In the genomic region with DNA sequence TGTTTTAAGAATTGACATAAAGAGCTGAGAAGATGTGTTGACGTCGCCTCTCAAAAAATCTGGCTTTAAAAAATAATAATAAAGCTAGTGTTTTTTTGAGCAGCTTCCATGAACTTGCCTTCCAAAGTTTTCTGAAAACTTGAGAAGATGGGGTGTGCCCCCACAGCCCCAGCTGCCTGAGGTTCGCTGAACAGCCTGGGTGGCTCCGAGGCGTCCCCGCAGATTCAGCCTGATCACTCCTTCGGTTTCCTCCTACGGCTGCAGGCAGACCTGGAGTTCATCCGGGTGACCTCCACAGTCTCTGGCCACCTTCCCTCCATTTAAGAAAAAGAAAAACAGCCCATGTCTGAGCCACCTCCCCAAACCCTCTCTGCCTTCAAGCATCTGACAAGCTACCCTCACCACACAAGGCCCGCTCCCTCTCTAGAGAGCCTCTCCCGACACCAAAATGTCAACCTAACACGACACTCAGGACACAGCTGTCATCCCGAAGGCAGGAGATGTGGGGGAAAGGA, we compare ENCODE assay signal across 21 cellular contexts.
"Had no signal": no experiment of that assay in that cellular context is flagged by ENCODE, and none has a peak within 500 bp of the region (broad histone marks: within the 10 kb centered on the region; RNA-seq: fewer than 3 reads in every experiment).

No MANE protein-coding gene starts in this region.

- H3K36me3 ChIP-seq: esophagus squamous epithelium, gastroesophageal sphincter, left lung, lower lobe of right lung, thoracic aorta, transverse colon had no signal

- H3K27ac ChIP-seq: epithelial cell of prostate, esophagus squamous epithelium, gastroesophageal sphincter, left lung, lower lobe of right lung, thoracic aorta, transverse colon had no signal

- H3K9me3 Mint-ChIP-seq: central memory CD8-positive, alpha-beta T cell; memory B cell; natural killer cell treated with Interleukin-12 subunit alpha and Interleukin-12 subunit beta and Interleukin-15 and Interleukin-18, amount 100 ng/mL, for 72 hours; stimulated activated naive B cell treated with anti-CD40 and anti-IgM and Interleukin-4, amounts not matched to agents 10 μg/mL and 1 μg/mL and 100 μg/mL, for 72 hours; stimulated activated naive CD8-positive, alpha-beta T cell treated with anti-CD3 and anti-CD28 coated beads, Interleukin-15, amount 100 ng/mL, for 72 hours had no signal

- H3K36me3 Mint-ChIP-seq: memory B cell; natural killer cell treated with Interleukin-12 subunit alpha and Interleukin-12 subunit beta and Interleukin-15 and Interleukin-18, amount 100 ng/mL, for 72 hours; stimulated activated naive B cell treated with anti-CD40 and anti-IgM and Interleukin-4, amounts not matched to agents 10 μg/mL and 1 μg/mL and 100 μg/mL, for 72 hours had no signal

- H3K4me1 ChIP-seq: esophagus squamous epithelium, gastroesophageal sphincter, left lung, lower lobe of right lung had no signal

- H3K9me3 ChIP-seq: esophagus squamous epithelium, gastroesophageal sphincter, left lung, lower lobe of right lung, thoracic aorta, transverse colon had no signal

- H3K4me3 ChIP-seq: esophagus squamous epithelium, gastroesophageal sphincter, left lung, lower lobe of right lung, thoracic aorta, transverse colon had no signal

- ATAC-seq: gastroesophageal sphincter, left lung had no signal

- H3K4me1 Mint-ChIP-seq: central memory CD8-positive, alpha-beta T cell; memory B cell; stimulated activated naive B cell treated with anti-CD40 and anti-IgM and Interleukin-4, amounts not matched to agents 10 μg/mL and 1 μg/mL and 100 μg/mL, for 72 hours; stimulated activated naive CD8-positive, alpha-beta T cell treated with anti-CD3 and anti-CD28 coated beads, Interleukin-15, amount 100 ng/mL, for 72 hours had no signal

- DNase-seq: effector memory CD4-positive, alpha-beta T cell; esophagus squamous epithelium; foreskin fibroblast; glutamatergic neuron; islet precursor cell; left lung; lower lobe of right lung; midbrain; right cardiac atrium; stimulated activated CD4-positive, alpha-beta T cell treated with anti-CD3 and anti-CD28 coated beads, Interleukin-2, amount 100 ng/mL, for 24 hours; stimulated activated CD4-positive, alpha-beta T cell treated with anti-CD3 and anti-CD28 coated beads, Interleukin-4, amount 100 ng/mL, for 4 hours; stimulated activated naive B cell treated with anti-CD40 and anti-IgM and Interleukin-4, amounts not matched to agents 10 μg/mL and 1 μg/mL and 100 μg/mL, for 72 hours; stimulated activated naive CD8-positive, alpha-beta T cell treated with anti-CD3 and anti-CD28 coated beads, Interleukin-15, amount 100 ng/mL, for 72 hours; transverse colon had no signal

- H3K4me3 Mint-ChIP-seq: central memory CD8-positive, alpha-beta T cell; memory B cell; natural killer cell treated with Interleukin-12 subunit alpha and Interleukin-12 subunit beta and Interleukin-15 and Interleukin-18, amount 100 ng/mL, for 72 hours; stimulated activated naive B cell treated with anti-CD40 and anti-IgM and Interleukin-4, amounts not matched to agents 10 μg/mL and 1 μg/mL and 100 μg/mL, for 72 hours; stimulated activated naive CD8-positive, alpha-beta T cell treated with anti-CD3 and anti-CD28 coated beads, Interleukin-15, amount 100 ng/mL, for 72 hours had no signal

- H3K27ac Mint-ChIP-seq: memory B cell; natural killer cell treated with Interleukin-12 subunit alpha and Interleukin-12 subunit beta and Interleukin-15 and Interleukin-18, amount 100 ng/mL, for 72 hours; progenitor cell of endocrine pancreas; stimulated activated naive B cell treated with anti-CD40 and anti-IgM and Interleukin-4, amounts not matched to agents 10 μg/mL and 1 μg/mL and 100 μg/mL, for 72 hours had no signal

- H3K27me3 Mint-ChIP-seq: natural killer cell treated with Interleukin-12 subunit alpha and Interleukin-12 subunit beta and Interleukin-15 and Interleukin-18, amount 100 ng/mL, for 72 hours; progenitor cell of endocrine pancreas; stimulated activated naive B cell treated with anti-CD40 and anti-IgM and Interleukin-4, amounts not matched to agents 10 μg/mL and 1 μg/mL and 100 μg/mL, for 72 hours had no signal

- H3K27me3 ChIP-seq: gastroesophageal sphincter, left lung, transverse colon had no signal
